Comparison of ENCODE assay signal across 30 cellular contexts in the genomic region with DNA sequence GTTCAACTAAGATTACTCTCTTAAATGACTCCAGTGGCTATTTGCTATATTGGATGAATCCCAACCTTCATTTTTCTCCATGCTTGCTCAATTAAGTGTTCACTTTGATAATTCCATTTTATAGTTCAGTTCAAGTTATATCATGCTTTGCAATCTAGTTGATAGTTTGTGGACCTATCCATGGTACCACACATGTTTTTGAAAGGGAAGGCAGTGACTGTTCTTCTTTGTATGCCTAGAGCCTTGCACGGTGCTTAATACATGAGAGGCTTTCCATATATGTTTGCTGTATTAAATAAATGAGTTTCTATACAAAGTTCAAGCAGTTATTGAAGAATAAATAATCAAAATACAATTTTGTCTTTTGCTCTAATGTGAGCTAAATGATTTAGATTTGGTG.
"Had no signal": no experiment of that assay in that cellular context is flagged by ENCODE, and none has a peak within 500 bp of the region (broad histone marks: within the 10 kb centered on the region; RNA-seq: fewer than 3 reads in every experiment).

No MANE protein-coding gene starts in this region.

- H3K27me3 ChIP-seq: adrenal gland, ascending aorta, body of pancreas, brain microvascular endothelial cell, breast epithelium, cardiac muscle cell had no signal

- H3K4me3 ChIP-seq: adrenal gland, ascending aorta, body of pancreas, breast epithelium, cardiac muscle cell had no signal

- H3K36me3 ChIP-seq: adrenal gland, ascending aorta, brain microvascular endothelial cell, breast epithelium, cardiac muscle cell had no signal

- H3K27ac ChIP-seq: adrenal gland, ascending aorta, body of pancreas, brain microvascular endothelial cell, breast epithelium, cardiac muscle cell had no signal

- ATAC-seq: activated naive CD4-positive, alpha-beta T cell treated with anti-CD3 and anti-CD28 coated beads, Interleukin-2, amount 50 U/mL, for 72 hours; activated naive CD8-positive, alpha-beta T cell treated with anti-CD3 and anti-CD28 coated beads, Interleukin-2, amount 50 U/mL, for 24 hours; activated T-cell treated with anti-CD3 and anti-CD28 coated beads, Interleukin-2, amount 50 U/mL, for 4 hours; activated T-cell treated with anti-CD3 and anti-CD28 coated beads, Interleukin-2, amount 50 U/mL, for 72 hours; activated T-helper 17 cell treated with anti-CD3 and anti-CD28 coated beads, Interleukin-2, amount 50 U/mL, for 72 hours; body of pancreas had no signal

- DNase-seq: activated effector memory CD4-positive, alpha-beta T cell treated with anti-CD3 and anti-CD28 coated beads, Interleukin-2, amount 50 U/mL, for 16 hours; activated effector memory CD4-positive, alpha-beta T cell treated with Interleukin-2 at 50 U/mL for 16 hours; activated gamma-delta T cell; activated gamma-delta T cell treated with Interleukin-2 at 50 U/mL for 16 hours; activated naive CD4-positive, alpha-beta T cell; activated naive CD4-positive, alpha-beta T cell treated with anti-CD3 and anti-CD28 coated beads for 36 hours; activated naive CD4-positive, alpha-beta T cell treated with anti-CD3 and anti-CD28 coated beads, Interleukin-2, amount 10 ng/mL, durations not matched to agents 7 days and 5 days; activated naive CD4-positive, alpha-beta T cell treated with anti-CD3 and anti-CD28 coated beads, Interleukin-2, amount 50 U/mL, for 16 hours; activated naive CD4-positive, alpha-beta T cell treated with Interleukin-2 at 50 U/mL for 16 hours; activated naive CD8-positive, alpha-beta T cell treated with anti-CD3 and anti-CD28 coated beads for 36 hours; activated naive CD8-positive, alpha-beta T cell treated with anti-CD3 and anti-CD28 coated beads, Interleukin-2, amount 10 ng/mL, durations not matched to agents 7 days and 5 days; activated naive CD8-positive, alpha-beta T cell treated with anti-CD3 and anti-CD28 coated beads, Interleukin-2, amount 50 U/mL, for 24 hours; activated T-cell treated with anti-CD3 and anti-CD28 coated beads, Interleukin-2, amount 50 U/mL, for 4 hours; activated T-cell treated with anti-CD3 and anti-CD28 coated beads, Interleukin-2, amount 50 U/mL, for 48 hours; activated T-cell treated with anti-CD3 and anti-CD28 coated beads, Interleukin-2, amount 50 U/mL, for 72 hours; adrenal gland; amniotic stem cell; amygdala; anterior cingulate cortex; aorta; body of pancreas; brain microvascular endothelial cell; caudate nucleus; central memory CD4-positive, alpha-beta T cell; cerebellar nuclear complex had no signal

- H3K4me1 ChIP-seq: adrenal gland, ascending aorta, body of pancreas, breast epithelium had no signal

- H3K9me3 ChIP-seq: adrenal gland, ascending aorta, body of pancreas had no signal
